Comparison of ENCODE assay signal across 20 cellular contexts in the genomic region with DNA sequence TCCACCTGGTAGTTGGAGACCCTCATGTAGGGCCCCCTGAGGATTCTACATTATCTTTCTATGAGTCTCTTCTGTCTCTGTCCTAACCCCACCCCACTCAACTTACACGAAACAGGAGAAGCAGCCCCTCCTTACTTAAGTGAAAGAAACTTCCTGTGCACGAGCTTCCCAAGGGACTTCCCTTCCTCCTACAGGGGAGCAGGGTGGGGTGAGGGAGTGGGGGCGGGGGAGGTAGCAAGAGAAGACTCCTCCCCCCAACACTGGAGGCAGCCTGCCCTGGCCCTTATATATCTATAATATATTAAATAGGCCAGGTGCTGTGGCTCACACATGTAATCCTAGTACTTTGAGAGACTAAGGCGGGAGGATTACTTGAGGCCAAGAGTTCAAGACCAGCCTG. TPM values are rescaled to one million over a fixed set of nuclear protein-coding genes. Genes with fewer than 3 reads are reported as not detected.
DNase-seq lines count a peak whose midpoint lies in the region; ATAC-seq, FAIRE-seq and TF ChIP-seq lines count a peak whose summit lies in the region.
"Had no signal": no experiment of that assay in that cellular context is flagged by ENCODE, and none has a peak within 500 bp of the region (broad histone marks: within the 10 kb centered on the region; RNA-seq: fewer than 3 reads in every experiment).

No MANE protein-coding gene starts in this region.

- H3K27ac Mint-ChIP-seq in endothelial cell (ENCODE audit: unreplicated experiment), result peak overlapping the region; percentile 30
- H3K27ac Mint-ChIP-seq: activated naive CD4-positive, alpha-beta T cell treated with anti-CD3 and anti-CD28 coated beads, Interleukin-2, amount 10 ng/mL, durations not matched to agents 7 days and 5 days; type B pancreatic cell had no signal

- H2AFZ ChIP-seq in mesenchymal stem cell (ENCODE audit: low read depth, low read length), result no peak overlapping the region

- no peak for TF ChIP-seq CTCF in endothelial cell (IDR thresholded peaks at IDR 0.05; ENCODE audit: unreplicated experiment)

- H3K4me3 Mint-ChIP-seq in endothelial cell (ENCODE audit: unreplicated experiment), result no peak overlapping the region
- H3K4me3 Mint-ChIP-seq: activated naive CD4-positive, alpha-beta T cell treated with anti-CD3 and anti-CD28 coated beads, Interleukin-2, amount 10 ng/mL, durations not matched to agents 7 days and 5 days; activated T-cell treated with anti-CD3 and anti-CD28 coated beads, Interleukin-2, amount 50 U/mL, for 4 hours had no signal

- H3K9ac ChIP-seq in mesenchymal stem cell (ENCODE audit: low read length), result no peak overlapping the region

- no peaks in the 10 kb centered on the region for H3K9me3 ChIP-seq in mesenchymal stem cell (ENCODE audit: control insufficient read depth, low read length)

- H4K8ac ChIP-seq in mesenchymal stem cell (ENCODE audit: low read length), result no peak overlapping the region

- no peak overlapping the region for H3K18ac ChIP-seq in mesenchymal stem cell (ENCODE audit: low read depth in 1 of 2, low read length in 2 of 2)

- H3K36me3 ChIP-seq in mesenchymal stem cell (ENCODE audit: control insufficient read depth in 1 of 2, insufficient read depth in 2 of 2, low read depth in 1 of 2, low read length in 2 of 2), result no peaks in the 10 kb centered on the region

- peak; percentile 36 for FAIRE-seq in G401.6 (lab: Jason Lieb, UNC)
- FAIRE-seq: A204.1 had no signal

- H2BK5ac ChIP-seq in mesenchymal stem cell (ENCODE audit: low read depth, low read length, poor library complexity, severe bottlenecking), result no peak overlapping the region

- 87% methylated on average over 1 of the region's 4 CpGs for WGBS in mesenchymal stem cell

- H3K27ac ChIP-seq in mesenchymal stem cell (ENCODE audit: low read length, poor library complexity, severe bottlenecking), result no peak overlapping the region
- H3K27ac ChIP-seq: C4-2B, epithelial cell of prostate had no signal

- no peak overlapping the region for H3K23ac ChIP-seq in mesenchymal stem cell (ENCODE audit: low read length in 2 of 2)

- no peak for ATAC-seq in GM21717 (IDR thresholded peaks at IDR 0.05; ENCODE audit: unreplicated experiment)

- peaks cover 7% of the 10 kb centered on the region for H3K4me1 ChIP-seq in mesenchymal stem cell (ENCODE audit: control insufficient read depth, insufficient read depth, low read depth, low read length)

- no peak overlapping the region for H3K4me2 ChIP-seq in mesenchymal stem cell (ENCODE audit: low read length, poor library complexity, severe bottlenecking)

- H3K36me3 Mint-ChIP-seq in endothelial cell (ENCODE audit: low read depth, unreplicated experiment), result no peaks in the 10 kb centered on the region
- H3K36me3 Mint-ChIP-seq: activated naive CD4-positive, alpha-beta T cell treated with anti-CD3 and anti-CD28 coated beads, Interleukin-2, amount 10 ng/mL, durations not matched to agents 7 days and 5 days; type B pancreatic cell had no signal

- H2BK15ac ChIP-seq in mesenchymal stem cell (ENCODE audit: low read depth, poor library complexity, severe bottlenecking), result no peak overlapping the region

- peak; percentile 35 for DNase-seq in A172 (ENCODE audit: low spot score)
- DNase-seq in NCI-H69 (lab: John Stamatoyannopoulos, UW), result peak; percentile 87
- no peak for DNase-seq in endothelial cell (ENCODE audit: low spot score)
- DNase-seq in mesenchymal stem cell, result no peak
- no peak for DNase-seq in activated effector memory CD4-positive, alpha-beta T cell treated with Interleukin-2 at 50 U/mL for 16 hours
- no peak for DNase-seq in DMS79 (lab: John Stamatoyannopoulos, UW)
- DNase-seq: activated CD4-positive, alpha-beta T cell treated with anti-CD3 and anti-CD28 coated beads for 1 hour; activated CD8-positive, alpha-beta memory T cell treated with anti-CD3 and anti-CD28 coated beads for 24 hours; activated naive CD4-positive, alpha-beta T cell treated with anti-CD3 and anti-CD28 coated beads, Interleukin-2, amount 10 ng/mL, durations not matched to agents 7 days and 5 days; activated T-cell treated with anti-CD3 and anti-CD28 coated beads, Interleukin-2, amount 50 U/mL, for 4 hours; NCI-H146; NCI-H345; occipital lobe; stimulated activated CD4-positive, alpha-beta T cell treated with anti-CD3 and anti-CD28 coated beads, Interleukin-4, amount 100 ng/mL, for 1 hour had no signal

- no peaks in the 10 kb centered on the region for H3K79me1 ChIP-seq in mesenchymal stem cell (replicated peaks; ENCODE audit: low read length, poor library complexity, severe bottlenecking)

- H3K4me3 ChIP-seq in mesenchymal stem cell (ENCODE audit: insufficient read depth in 1 of 2, low read depth in 1 of 2, low read length in 2 of 2), result no peak overlapping the region

- peaks cover 45 to 81% of the 10 kb centered on the region in 2 experiments for H3K27me3 ChIP-seq in mesenchymal stem cell (ENCODE audit: control insufficient read depth in 1 of 2, insufficient read depth in 1 of 2, low read length in 2 of 2)

- H2BK120ac ChIP-seq in mesenchymal stem cell (ENCODE audit: low read depth, low read length), result no peak overlapping the region

- H2AK5ac ChIP-seq in mesenchymal stem cell (ENCODE audit: low read length, severe bottlenecking), result no peak overlapping the region

- H3K9me3 Mint-ChIP-seq in endothelial cell (ENCODE audit: unreplicated experiment), result no peaks in the 10 kb centered on the region
- H3K9me3 Mint-ChIP-seq: activated T-cell treated with anti-CD3 and anti-CD28 coated beads, Interleukin-2, amount 50 U/mL, for 4 hours had no signal

- H2BK12ac ChIP-seq in mesenchymal stem cell (ENCODE audit: low read length in 2 of 2), result no peak overlapping the region

- H3K4me1 Mint-ChIP-seq in endothelial cell (ENCODE audit: unreplicated experiment), result peaks cover 10% of the 10 kb centered on the region

- H4K91ac ChIP-seq in mesenchymal stem cell (ENCODE audit: low read length), result no peak overlapping the region

- H3K27me3 Mint-ChIP-seq in endothelial cell (ENCODE audit: unreplicated experiment), result peaks cover 19% of the 10 kb centered on the region

- no peak overlapping the region for H3K14ac ChIP-seq in mesenchymal stem cell (ENCODE audit: low read length in 2 of 2)

- H3K4ac ChIP-seq in mesenchymal stem cell (ENCODE audit: low read depth in 1 of 2, low read length in 2 of 2), result no peak overlapping the region

RNA-seq across cellular contexts. Expression of a gene that starts 5.5 kb away (rescaled TPM):
- total RNA-seq in A172 (2014; rRNA removed; shearing (Covaris generic)), result 0.02 TPM in 1 of 2 replicates, not detected in the other
- total RNA-seq in endothelial cell (ENCODE audit: unreplicated experiment), result 0.85 TPM
- 0.04 TPM for polyA plus RNA-seq in mesenchymal stem cell (2013, experiment 1 of 2)
- not detected for polyA plus RNA-seq in mesenchymal stem cell (2013, experiment 2 of 2)
- total RNA-seq: activated T-cell treated with anti-CD3 and anti-CD28 coated beads, Interleukin-2, amount 50 U/mL, for 4 hours had no signal

RNA-seq across cellular contexts. Expression of a gene that starts 27.9 kb away (rescaled TPM):
- total RNA-seq in A172 (2014; rRNA removed; shearing (Covaris generic)), result 0.26 and 2.6 TPM in 2 replicates
- total RNA-seq in endothelial cell (ENCODE audit: unreplicated experiment), result 3.1 TPM
- polyA plus RNA-seq in mesenchymal stem cell (2013, experiment 1 of 2), result 5.6 TPM
- 5.8 TPM for polyA plus RNA-seq in mesenchymal stem cell (2013, experiment 2 of 2)

RNA-seq across cellular contexts. Expression of a gene that starts 38.8 kb away (rescaled TPM):
- total RNA-seq in A172 (2014; rRNA removed; shearing (Covaris generic)), result 17.1 and 40.0 TPM in 2 replicates
- total RNA-seq in endothelial cell (ENCODE audit: unreplicated experiment), result 17.7 TPM
- polyA plus RNA-seq in mesenchymal stem cell (2013, experiment 1 of 2), result 19.7 TPM
- 20.2 TPM for polyA plus RNA-seq in mesenchymal stem cell (2013, experiment 2 of 2)

RNA-seq across cellular contexts. Expression of a gene that starts 42.5 kb away (rescaled TPM):
- total RNA-seq in A172 (2014; rRNA removed; shearing (Covaris generic)), result 0.69 and 1.2 TPM in 2 replicates
- 1.2 TPM for total RNA-seq in endothelial cell (ENCODE audit: unreplicated experiment)
- 0.30 TPM for polyA plus RNA-seq in mesenchymal stem cell (2013, experiment 1 of 2)
- polyA plus RNA-seq in mesenchymal stem cell (2013, experiment 2 of 2), result 0.33 TPM

RNA-seq across cellular contexts. Expression of a gene that starts 49.6 kb away (rescaled TPM):
- 91.3 and 129 TPM in 2 replicates for total RNA-seq in A172 (2014; rRNA removed; shearing (Covaris generic))
- total RNA-seq in endothelial cell (ENCODE audit: unreplicated experiment), result 129 TPM
- polyA plus RNA-seq in mesenchymal stem cell (2013, experiment 1 of 2), result 173 TPM
- polyA plus RNA-seq in mesenchymal stem cell (2013, experiment 2 of 2), result 178 TPM

Comparison
In these comparisons a context has a peak if more than half of its experiments do, and no peak if none do; other contexts are left out.
1. DNase-seq: peak in A172 (single experiment) and NCI-H69 (single experiment); none in endothelial cell (single experiment), mesenchymal stem cell (single experiment), activated effector memory CD4-positive, alpha-beta T cell treated with Interleukin-2 at 50 U/mL for 16 hours (single experiment) and DMS79 (single experiment).